ENCODE assay signal across 34 cellular contexts in the genomic region with DNA sequence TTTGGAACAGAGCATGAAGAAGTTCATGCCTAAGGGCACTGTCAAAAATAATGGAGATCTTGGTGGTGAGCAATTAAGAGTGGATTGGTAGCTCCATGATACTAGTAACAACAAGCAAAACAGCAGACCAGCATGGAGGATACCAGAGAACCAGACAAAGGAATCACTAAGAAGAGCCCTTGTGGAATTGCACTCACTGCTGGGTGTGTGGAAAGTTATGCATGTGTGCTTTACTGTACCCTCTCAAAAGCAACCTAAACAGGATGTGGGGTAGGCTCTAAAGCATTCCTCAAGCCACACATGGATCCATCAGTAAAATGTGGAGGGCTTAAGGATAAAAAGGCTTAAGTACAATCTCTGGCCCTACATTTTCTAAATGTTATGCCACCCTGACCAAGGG.
DNase-seq lines count a peak whose midpoint lies in the region; ATAC-seq, FAIRE-seq and TF ChIP-seq lines count a peak whose summit lies in the region.
"Had no signal": no experiment of that assay in that cellular context is flagged by ENCODE, and none has a peak within 500 bp of the region (broad histone marks: within the 10 kb centered on the region; RNA-seq: fewer than 3 reads in every experiment).

No MANE protein-coding gene starts in this region.

- no peak overlapping the region for H3K4me3 Mint-ChIP-seq in activated CD8-positive, alpha-beta memory T cell treated with anti-CD3 and anti-CD28 coated beads, Interleukin-2, amount 10 ng/mL, durations not matched to agents 7 days and 5 days
- H3K4me3 Mint-ChIP-seq: activated naive CD8-positive, alpha-beta T cell treated with anti-CD3 and anti-CD28 coated beads, Interleukin-2, amount 10 ng/mL, durations not matched to agents 7 days and 5 days; neural progenitor cell; T-helper 17 cell had no signal

- H3K4me1 ChIP-seq in endothelial cell of umbilical vein (ENCODE audit: control insufficient read depth, extremely low read depth, insufficient read depth, low read length) (peaks cover 34% of the 10 kb centered on the region), mesodermal cell (ENCODE audit: control insufficient read depth, insufficient read depth, low read length, poor library complexity, severe bottlenecking) (peaks cover 20% of the 10 kb centered on the region)
- H3K4me1 ChIP-seq: ascending aorta, BE2C, esophagus squamous epithelium, neural progenitor cell, right atrium auricular region had no signal

- no peak overlapping the region for H2AFZ ChIP-seq in endothelial cell of umbilical vein (ENCODE audit: low read depth, low read length)
- H2AFZ ChIP-seq: hepatocyte, neural progenitor cell had no signal

- POLR2A ChIA-PET in endothelial cell of umbilical vein (lab: Charles Lee): no interaction called here

- peaks cover 2% of the 10 kb centered on the region for H3K9me3 Mint-ChIP-seq in activated CD8-positive, alpha-beta memory T cell treated with anti-CD3 and anti-CD28 coated beads, Interleukin-2, amount 10 ng/mL, durations not matched to agents 7 days and 5 days (ENCODE audit: low read depth)

- CTCF ChIA-PET in endothelial cell of umbilical vein (lab: Charles Lee): no interaction called here
- CTCF ChIA-PET in activated CD8-positive, alpha-beta memory T cell treated with anti-CD3 and anti-CD28 coated beads, Interleukin-2, amount 10 ng/mL, durations not matched to agents 7 days and 5 days (lab: Charles Lee): no interaction called here

- no peaks in the 10 kb centered on the region for H3K79me2 ChIP-seq in endothelial cell of umbilical vein (ENCODE audit: control insufficient read depth, insufficient read depth, low read length)
- H3K79me2 ChIP-seq: hepatocyte had no signal

- dilution Hi-C loops in endothelial cell of umbilical vein (cut with MboI; ENCODE audit: extremely low pct_ligation_motif_present, low sequenced_read_pairs): no loop called here

- TF ChIP-seq CTCF in endothelial cell of umbilical vein (IDR thresholded peaks at IDR 0.05; ENCODE audit: extremely low read depth in 1 of 2, insufficient read depth in 1 of 2, low read depth in 1 of 2, low read length in 2 of 2): no peak

- H3K9ac ChIP-seq in endothelial cell of umbilical vein (replicated peaks; ENCODE audit: extremely low read depth, insufficient read depth, low read length): peak overlapping the region; percentile 61
- H3K9ac ChIP-seq: neural progenitor cell, SK-N-SH had no signal

- no peak for ATAC-seq in HG03280 (IDR thresholded peaks at IDR 0.05; ENCODE audit: unreplicated experiment)
- ATAC-seq in activated CD8-positive, alpha-beta memory T cell treated with anti-CD3 and anti-CD28 coated beads, Interleukin-2, amount 10 ng/mL, durations not matched to agents 7 days and 5 days: no peak
- ATAC-seq in GM21786 (IDR thresholded peaks at IDR 0.05; ENCODE audit: unreplicated experiment): no peak
- ATAC-seq: HCT116, K562, T-helper 17 cell had no signal

- DNase-seq in EH (ENCODE audit: low read depth) (peak; percentile 68), M059J (ENCODE audit: low read depth) (peak; percentile 35), endothelial cell of umbilical vein (ENCODE audit: low read depth, low spot score) (peak; percentile 30), cortex of kidney (lab: John Stamatoyannopoulos, UW) (no peak)
- no peak for DNase-seq in activated CD8-positive, alpha-beta memory T cell treated with anti-CD3 and anti-CD28 coated beads, Interleukin-2, amount 10 ng/mL, durations not matched to agents 7 days and 5 days
- DNase-seq: ACHN; activated CD4-positive, alpha-beta T cell treated with anti-CD3 and anti-CD28 coated beads, Interleukin-2, amount 50 U/mL, for 4 hours; activated gamma-delta T cell treated with Interleukin-2 at 50 U/mL for 16 hours; activated naive CD8-positive, alpha-beta T cell treated with anti-CD3 and anti-CD28 coated beads, Interleukin-2, amount 10 ng/mL, durations not matched to agents 7 days and 5 days; activated T-cell treated with anti-CD3 and anti-CD28 coated beads, Interleukin-2, amount 50 U/mL, for 48 hours; BE2C; DMS 273 treated with DMSO at 0.1 percent for 48 hours; dorsolateral prefrontal cortex; esophagus squamous epithelium; mesendoderm; NCI-H1092 treated with DMSO at 0.1 percent for 48 hours; NCI-H187; NCI-H510A; SK-N-SH; stimulated activated CD4-positive, alpha-beta T cell treated with anti-CD3 and anti-CD28 coated beads, Interleukin-12 subunit alpha, Interleukin-12 subunit beta, amount 100 ng/mL, for 4 hours; stimulated activated CD4-positive, alpha-beta T cell treated with anti-CD3 and anti-CD28 coated beads, Interleukin-4, amount 100 ng/mL, for 1 hour; T-helper 17 cell; tibial artery had no signal

- no peak overlapping the region for H3K4me3 ChIP-seq in endothelial cell of umbilical vein (replicated peaks in 1 of 3; ENCODE audit: insufficient read depth in 1 of 3, low read depth in 1 of 3, low read length in 3 of 3)
- H3K4me3 ChIP-seq in mesodermal cell (ENCODE audit: extremely low read depth, insufficient read depth, low read length, poor library complexity, severe bottlenecking): no peak overlapping the region
- H3K4me3 ChIP-seq: ascending aorta, dorsolateral prefrontal cortex, esophagus squamous epithelium, hepatocyte, K562, neural progenitor cell, right atrium auricular region, tibial artery had no signal

- no peaks in the 10 kb centered on the region for H3K4me1 Mint-ChIP-seq in activated CD8-positive, alpha-beta memory T cell treated with anti-CD3 and anti-CD28 coated beads, Interleukin-2, amount 10 ng/mL, durations not matched to agents 7 days and 5 days
- H3K4me1 Mint-ChIP-seq: activated naive CD8-positive, alpha-beta T cell treated with anti-CD3 and anti-CD28 coated beads, Interleukin-2, amount 10 ng/mL, durations not matched to agents 7 days and 5 days; neural progenitor cell; T-helper 17 cell had no signal

- H3K4me2 ChIP-seq in endothelial cell of umbilical vein (ENCODE audit: insufficient read depth, low read length): peak overlapping the region; percentile 58
- H3K4me2 ChIP-seq: hepatocyte, neural progenitor cell, SK-N-SH had no signal

- H3K27me3 ChIP-seq in endothelial cell of umbilical vein (ENCODE audit: control insufficient read depth in 2 of 2, insufficient read depth in 2 of 2, low read length in 2 of 2): no peaks in the 10 kb centered on the region
- H3K27me3 ChIP-seq: ascending aorta, BE2C, esophagus squamous epithelium, hepatocyte, neural progenitor cell, right atrium auricular region, tibial artery had no signal

- BruUV-seq in endothelial cell of umbilical vein (replicated peaks; lab: Mats Ljungman, UMichigan): no TSS peak

- H3K36me3 Mint-ChIP-seq in activated CD8-positive, alpha-beta memory T cell treated with anti-CD3 and anti-CD28 coated beads, Interleukin-2, amount 10 ng/mL, durations not matched to agents 7 days and 5 days: no peaks in the 10 kb centered on the region
- H3K36me3 Mint-ChIP-seq: activated naive CD8-positive, alpha-beta T cell treated with anti-CD3 and anti-CD28 coated beads, Interleukin-2, amount 10 ng/mL, durations not matched to agents 7 days and 5 days; neural progenitor cell had no signal

- H4K20me1 ChIP-seq in endothelial cell of umbilical vein (replicated peaks; ENCODE audit: control insufficient read depth, extremely low read depth, insufficient read depth, low read length): no peaks in the 10 kb centered on the region

- H3K9me1 ChIP-seq in endothelial cell of umbilical vein (replicated peaks; ENCODE audit: control insufficient read depth, extremely low read depth, insufficient read depth, low read length): no peaks in the 10 kb centered on the region

- intact Hi-C loops in endothelial cell of umbilical vein (cut with micrococcal nuclease): loop anchor here (5.0 kb wide), 1 partner anchor 549 kb away; no protein-coding TSS in a partner anchor

- H3K27ac ChIP-seq in endothelial cell of umbilical vein (ENCODE audit: insufficient read depth, low read depth, low read length) (peak overlapping the region; percentile 94), mesodermal cell (ENCODE audit: low read depth, low read length, severe bottlenecking) (peak overlapping the region; percentile 41)
- H3K27ac ChIP-seq: ascending aorta, dorsolateral prefrontal cortex, esophagus squamous epithelium, hepatocyte, neural progenitor cell, right atrium auricular region, tibial artery had no signal

- no peak overlapping the region for H3K27ac Mint-ChIP-seq in activated CD8-positive, alpha-beta memory T cell treated with anti-CD3 and anti-CD28 coated beads, Interleukin-2, amount 10 ng/mL, durations not matched to agents 7 days and 5 days
- H3K27ac Mint-ChIP-seq: activated naive CD8-positive, alpha-beta T cell treated with anti-CD3 and anti-CD28 coated beads, Interleukin-2, amount 10 ng/mL, durations not matched to agents 7 days and 5 days; neural progenitor cell; T-helper 17 cell had no signal

- no peak for TF ChIP-seq POLR2A in endothelial cell of umbilical vein (IDR thresholded peaks at IDR 0.05; ENCODE audit: low read depth, low read length)

- no peaks in the 10 kb centered on the region for H3K27me3 Mint-ChIP-seq in activated CD8-positive, alpha-beta memory T cell treated with anti-CD3 and anti-CD28 coated beads, Interleukin-2, amount 10 ng/mL, durations not matched to agents 7 days and 5 days
- H3K27me3 Mint-ChIP-seq: activated naive CD8-positive, alpha-beta T cell treated with anti-CD3 and anti-CD28 coated beads, Interleukin-2, amount 10 ng/mL, durations not matched to agents 7 days and 5 days; T-helper 17 cell had no signal

- H3K9me3 ChIP-seq in endothelial cell of umbilical vein (replicated peaks; ENCODE audit: control insufficient read depth, insufficient read depth, low read length) (no peaks in the 10 kb centered on the region), mesodermal cell (ENCODE audit: control insufficient read depth, low read length) (no peaks in the 10 kb centered on the region)
- H3K9me3 ChIP-seq: BE2C, esophagus squamous epithelium had no signal

- no peak for FAIRE-seq in endothelial cell of umbilical vein (lab: Jason Lieb, UNC)
- FAIRE-seq: endometrium, GM12891, K562 had no signal

- H3K36me3 ChIP-seq in endothelial cell of umbilical vein (ENCODE audit: control insufficient read depth in 2 of 2, extremely low read depth in 1 of 2, insufficient read depth in 2 of 2, low read length in 2 of 2) (no peaks in the 10 kb centered on the region), mesodermal cell (ENCODE audit: control insufficient read depth, insufficient read depth, low read length) (no peaks in the 10 kb centered on the region)
- H3K36me3 ChIP-seq: ascending aorta, BE2C, esophagus squamous epithelium, right atrium auricular region, tibial artery had no signal

TF ChIP-seq in endothelial cell of umbilical vein, 7 proteins besides CTCF, POLR2A, EP300 and RAD21 (continues in another document):
- TF ChIP-seq, protein P1, sequence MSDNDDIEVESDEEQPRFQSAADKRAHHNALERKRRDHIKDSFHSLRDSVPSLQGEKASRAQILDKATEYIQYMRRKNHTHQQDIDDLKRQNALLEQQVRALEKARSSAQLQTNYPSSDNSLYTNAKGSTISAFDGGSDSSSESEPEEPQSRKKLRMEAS (IDR thresholded peaks at IDR 0.05; ENCODE audit: insufficient read depth, insufficient read length): no peak
- no peak for TF ChIP-seq JUN (IDR thresholded peaks at IDR 0.05; ENCODE audit: borderline replicate concordance, insufficient read depth, insufficient read length, low read depth)
- TF ChIP-seq FOS (IDR thresholded peaks at IDR 0.05; ENCODE audit: borderline replicate concordance, insufficient read depth, low read length): no peak
- no peak for TF ChIP-seq GATA2 (IDR thresholded peaks at IDR 0.05; ENCODE audit: insufficient read depth, insufficient read length, low read depth, low read length)

Comparison
In these comparisons a context has a peak if more than half of its experiments do, and no peak if none do; other contexts are left out.
1. DNase-seq: peak in EH (single experiment), M059J (single experiment) and endothelial cell of umbilical vein (single experiment); none in activated CD8-positive, alpha-beta memory T cell treated with anti-CD3 and anti-CD28 coated beads, Interleukin-2, amount 10 ng/mL, durations not matched to agents 7 days and 5 days (single experiment) and cortex of kidney (single experiment).